In genomic region chr7:140673770-140674155, GRCh38 we compare ENCODE assay signal across 8 cellular contexts. TPM values are rescaled to one million over a fixed set of nuclear protein-coding genes. Genes with fewer than 3 reads are reported as not detected.
A peak's percentile ranks its signal among the peaks of the same experiment; 100 is the strongest.
DNase-seq lines count a peak whose midpoint lies in the region; ATAC-seq and TF ChIP-seq lines count a peak whose summit lies in the region.

No MANE protein-coding gene starts in this region.

- no peak for TF ChIP-seq POLR2A in adrenal gland (IDR thresholded peaks at IDR 0.05)

- H3K27me3 ChIP-seq in WERI-Rb-1 (ENCODE audit: insufficient read depth, low read depth, severe bottlenecking) (no peaks in the 10 kb centered on the region), adrenal gland (no peaks in the 10 kb centered on the region)

- peak; percentile 29 for ATAC-seq in sciatic nerve
- ATAC-seq in HG02840 (IDR thresholded peaks at IDR 0.05; ENCODE audit: low FRiP score, unreplicated experiment), result no peak
- ATAC-seq in HG03175 (IDR thresholded peaks at IDR 0.05; ENCODE audit: unreplicated experiment), result no peak

- H3K36me3 ChIP-seq in ES-I3 (ENCODE audit: insufficient read depth, low read length), result no peaks in the 10 kb centered on the region
- peaks cover 22% of the 10 kb centered on the region for H3K36me3 ChIP-seq in WERI-Rb-1
- H3K36me3 ChIP-seq in adrenal gland (replicated peaks in 1 of 2), result no peaks in the 10 kb centered on the region

- peak overlapping the region; percentile 76 for H3K4me3 ChIP-seq in WERI-Rb-1 (ENCODE audit: low read depth, low read length)
- H3K4me3 ChIP-seq in adrenal gland, result peak overlapping the region in 2 of 4 donors; percentile 51 to 98

- DNase-seq in WERI-Rb-1 (no peak), globus pallidus (ENCODE audit: low spot score) (peak; percentile 20), sciatic nerve (ENCODE audit: low spot score) (no peak), NCI-H446 (lab: John Stamatoyannopoulos, UW) (no peak), adrenal gland (no peak)

- H3K9me3 ChIP-seq in ES-I3 (ENCODE audit: control insufficient read depth, insufficient read depth, low read length), result no peaks in the 10 kb centered on the region
- no peaks in the 10 kb centered on the region for H3K9me3 ChIP-seq in WERI-Rb-1 (ENCODE audit: severe bottlenecking)
- H3K9me3 ChIP-seq in adrenal gland (replicated peaks in 1 of 3), result no peaks in the 10 kb centered on the region

- peaks cover 5% of the 10 kb centered on the region; the same call in 1 of the 2 replicates for H3K4me1 ChIP-seq in ES-I3 (ENCODE audit: insufficient read depth, low read length)
- peaks cover 0 to 13% of the 10 kb centered on the region in 2 donors for H3K4me1 ChIP-seq in adrenal gland (replicated peaks in 1 of 2)

- WGBS in adrenal gland, 4 donors, result 38 to 48% (median 44%) methylated on average over 12 to 18 of the region's 18 CpGs

- H3K9ac ChIP-seq in ES-I3 (ENCODE audit: low read depth, low read length), result peak overlapping the region; percentile 63; the same call in 1 of the 2 replicates

- TF ChIP-seq CTCF in WERI-Rb-1 (IDR thresholded peaks at IDR 0.05; ENCODE audit: low read depth, low read length), result no peak
- no peak for TF ChIP-seq CTCF in adrenal gland (IDR thresholded peaks at IDR 0.05)

- H3K27ac ChIP-seq in WERI-Rb-1 (no peak overlapping the region), adrenal gland (peak overlapping the region in 1 of 5 donors; percentile 77)

- intact Hi-C loops in sciatic nerve (cut with DNase I), result no loop called here
- intact Hi-C loops in adrenal gland (cut with DNase I), result no loop called here

RNA-seq across cellular contexts. Expression of gene ADCK2, which starts 1.0 kb away (rescaled TPM):
- total RNA-seq in sciatic nerve (13.9 TPM), adrenal gland (10 to 100 TPM; 10.8 to 33.9 (median 15.2) TPM)
- 1 to 10 TPM; 6.8 to 9.9 (median 7.2) TPM for polyA plus RNA-seq in adrenal gland

RNA-seq across cellular contexts. Expression of gene NDUFB2, which starts 22.7 kb away (rescaled TPM):
- 119 TPM for total RNA-seq in sciatic nerve
- total RNA-seq in adrenal gland, result 100 to 1,000 TPM; 188 to 465 (median 214) TPM
- 100 to 1,000 TPM; 172 to 211 (median 194) TPM for polyA plus RNA-seq in adrenal gland

RNA-seq across cellular contexts. Expression of gene DENND2A, which starts 33.1 kb away (rescaled TPM):
- 37.6 TPM for total RNA-seq in sciatic nerve
- total RNA-seq in adrenal gland, result 10 to 100 TPM in 1 of 8 donors, 1 to 10 TPM in 7; 4.1 to 10.9 (median 6.7) TPM
- polyA plus RNA-seq in adrenal gland, result 1 to 10 TPM; 3.0 to 8.4 (median 5.5) TPM
